In genomic region chr16:19092653-19093410, GRCh38 we compare ENCODE assay signal across 14 cellular contexts.
"Had no signal": no experiment of that assay in that cellular context is flagged by ENCODE, and none has a peak within 500 bp of the region (broad histone marks: within the 10 kb centered on the region; RNA-seq: fewer than 3 reads in every experiment).

No MANE protein-coding gene starts in this region.

- H3K79me2 ChIP-seq: parathyroid adenoma had no signal

- H3K36me3 ChIP-seq: suprapubic skin had no signal

- H3K9ac ChIP-seq: parathyroid adenoma had no signal

- H3K27ac Mint-ChIP-seq: activated naive CD8-positive, alpha-beta T cell treated with anti-CD3 and anti-CD28 coated beads, Interleukin-2, amount 10 ng/mL, durations not matched to agents 7 days and 5 days; naive B cell; T-cell had no signal

- H3K9me3 ChIP-seq: suprapubic skin had no signal

- DNase-seq: activated CD4-positive, alpha-beta T cell treated with anti-CD3 and anti-CD28 coated beads, Interleukin-2, amount 50 U/mL, for 1 hour; activated CD8-positive, alpha-beta memory T cell treated with anti-CD3 and anti-CD28 coated beads for 24 hours; activated naive CD8-positive, alpha-beta T cell treated with anti-CD3 and anti-CD28 coated beads, Interleukin-2, amount 10 ng/mL, durations not matched to agents 7 days and 5 days; naive B cell; small intestine; stimulated activated CD4-positive, alpha-beta T cell treated with anti-CD3 and anti-CD28 coated beads, Interleukin-4, amount 100 ng/mL, for 4 hours; stimulated activated CD8-positive, alpha-beta memory T cell treated with anti-CD3 and anti-CD28 coated beads, Interleukin-4, amount 100 ng/mL, for 48 hours; stimulated activated naive CD8-positive, alpha-beta T cell treated with anti-CD3 and anti-CD28 coated beads, Interleukin-15, Interleukin-2, amounts not matched to agents 100 U/mL and 50 U/mL, for 24 hours; T-cell; T-helper 9 cell; trophoblast cell had no signal

- H3K4me3 Mint-ChIP-seq: activated naive CD8-positive, alpha-beta T cell treated with anti-CD3 and anti-CD28 coated beads, Interleukin-2, amount 10 ng/mL, durations not matched to agents 7 days and 5 days; T-cell had no signal

- H3K4me3 ChIP-seq: lung, suprapubic skin had no signal

- H2AFZ ChIP-seq: parathyroid adenoma had no signal

- ATAC-seq: stimulated activated naive CD8-positive, alpha-beta T cell treated with anti-CD3 and anti-CD28 coated beads, Interleukin-15, Interleukin-2, amounts not matched to agents 100 U/mL and 50 U/mL, for 24 hours; T-cell had no signal

- H3K27ac ChIP-seq: parathyroid adenoma, suprapubic skin had no signal

- H3K27me3 ChIP-seq: suprapubic skin had no signal

- H3K4me1 ChIP-seq: parathyroid adenoma, suprapubic skin had no signal
